Comparison of ENCODE assay signal across 8 cellular contexts in the genomic region with DNA sequence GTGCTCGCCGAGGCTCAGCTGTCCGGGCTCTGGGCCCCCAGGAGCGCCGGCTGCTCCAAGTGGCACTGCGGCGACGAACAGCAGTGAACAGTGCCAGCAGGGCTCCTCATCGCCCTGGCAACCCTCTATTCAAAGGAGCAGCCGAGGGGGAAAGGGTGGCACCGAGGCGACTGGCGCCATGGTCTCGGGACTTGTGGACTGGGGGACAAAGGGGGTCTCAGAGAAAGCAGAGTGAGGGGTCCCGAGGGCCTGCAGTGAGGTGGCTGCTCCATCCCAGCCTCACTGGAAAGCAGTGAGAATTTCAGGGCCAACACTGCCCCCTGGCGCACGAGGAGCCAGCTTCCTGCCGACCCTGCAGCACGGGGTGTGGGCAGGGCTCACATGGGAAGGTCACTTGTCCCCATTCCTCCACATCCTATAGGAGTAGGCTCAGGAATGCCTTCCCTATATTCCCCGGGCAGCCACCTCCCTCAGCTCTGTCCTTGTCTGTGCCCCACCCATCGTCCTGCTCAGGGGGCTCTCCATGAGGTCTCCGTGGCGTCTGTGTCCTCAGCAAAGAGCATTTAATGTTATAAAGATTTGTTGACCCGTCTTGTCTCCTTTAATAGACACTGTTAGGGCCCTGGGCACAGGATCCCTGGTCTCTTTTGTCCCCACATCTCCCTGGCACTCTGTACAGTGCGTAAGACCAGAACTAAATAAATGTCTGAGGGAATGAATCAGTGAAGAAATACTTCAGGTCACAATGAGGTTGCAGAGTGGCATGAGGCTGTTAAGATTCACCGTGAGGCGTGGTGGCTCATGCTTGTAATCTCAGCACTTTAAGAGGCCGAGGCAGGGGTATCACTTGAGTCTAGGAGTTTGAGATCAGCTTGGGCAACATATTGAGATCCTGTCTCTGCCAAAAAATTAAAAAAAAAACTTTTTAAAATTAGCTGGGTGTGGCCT. TPM values are rescaled to one million over a fixed set of nuclear protein-coding genes. Genes with fewer than 3 reads are reported as not detected.
DNase-seq lines count a peak whose midpoint lies in the region; ATAC-seq, FAIRE-seq and TF ChIP-seq lines count a peak whose summit lies in the region.

No MANE protein-coding gene starts in this region.

- H3K9me3 ChIP-seq in mammary epithelial cell (replicated peaks; ENCODE audit: insufficient read depth, low read length) (no peaks in the 10 kb centered on the region), keratinocyte (ENCODE audit: control insufficient read depth, low read depth, low read length) (no peaks in the 10 kb centered on the region)

- peak; percentile 73 for FAIRE-seq in keratinocyte (lab: Jason Lieb, UNC)

- H3K4me2 ChIP-seq in mammary epithelial cell (ENCODE audit: insufficient read depth, low read depth, low read length) (no peak overlapping the region), keratinocyte (ENCODE audit: control insufficient read depth, extremely low read depth, insufficient read depth, low read depth, low read length) (peak overlapping the region; percentile 58)

- POLR2A ChIA-PET in GM10248 (lab: Yijun Ruan, JAX): interaction anchor here (0.6 kb wide), 1 partner anchor 25 kb away, joined by 3 read pairs; no protein-coding TSS in a partner anchor

- intact Hi-C loops in mammary epithelial cell (cut with micrococcal nuclease): loop anchor here (1.0 to 10.0 kb wide), 5 partner anchors 26 to 189 kb away; a partner anchor contains a TSS

- CTCF ChIA-PET in GM10248 (lab: Yijun Ruan, JAX): interaction anchor here (0.9 to 4.9 kb wide), 14 partner anchors 8 to 305 kb away, joined by 3 to 28 read pairs (median 4); a partner anchor contains a TSS
- CTCF ChIA-PET in mammary epithelial cell (lab: Charles Lee; ENCODE audit: low non-redundant PET): interaction anchor here (0.6 to 0.7 kb wide), 2 partner anchors 34 to 39 kb away, joined by 3 to 4 read pairs; no protein-coding TSS in a partner anchor

- TF ChIP-seq CTCF in GM10248 (IDR thresholded peaks at IDR 0.05; ENCODE audit: control extremely low read depth, extremely low read depth, low read depth, missing control alignments) (peak; percentile 80), mammary epithelial cell (conservative IDR thresholded peaks at IDR 0.05 in 1 of 2, IDR thresholded peaks at IDR 0.05 in 1 of 2; ENCODE audit: extremely low read depth in 1 of 2, insufficient read depth in 1 of 2, low read depth in 1 of 2, low read length in 2 of 2) (peak; percentile 62 to 76), keratinocyte (optimal IDR thresholded peaks at IDR 0.05 in 1 of 3, IDR thresholded peaks at IDR 0.05 in 1 of 3, conservative IDR thresholded peaks at IDR 0.05 in 1 of 3; ENCODE audit: extremely low read depth in 1 of 3, insufficient read depth in 2 of 3, low read length in 3 of 3) (peak; percentile 82 to 95 (median 90))

- H3K27me3 ChIP-seq in mammary epithelial cell (ENCODE audit: insufficient read depth, low read length): no peaks in the 10 kb centered on the region
- H3K27me3 ChIP-seq in keratinocyte (ENCODE audit: control insufficient read depth, extremely low read depth, insufficient read depth, low read length): no peaks in the 10 kb centered on the region

- H3K27ac ChIP-seq in mammary epithelial cell (ENCODE audit: insufficient read depth, low read depth, low read length) (no peak overlapping the region), keratinocyte (ENCODE audit: control insufficient read depth, insufficient read depth, low read length) (peak overlapping the region; percentile 50)

- 51% methylated on average over 16 of the region's 28 CpGs for WGBS in mammary epithelial cell (ENCODE audit: low coverage, missing lambda C conversion rate)

- DNase-seq in GM10248 (ENCODE audit: extremely low spot score) (peak; percentile 71), NCI-H1105 (lab: John Stamatoyannopoulos, UW) (peak; percentile 62), UCSD-AML1 (lab: John Stamatoyannopoulos, UW; ENCODE audit: unreplicated experiment) (peak; percentile 74), mammary epithelial cell (peak; percentile 60), keratinocyte (ENCODE audit: low read depth, low spot score) (no peak)
- peak; percentile 80 for DNase-seq in stimulated activated CD4-positive, alpha-beta T cell treated with anti-CD3 and anti-CD28 coated beads, Interleukin-15, amount 100 ng/mL, for 24 hours

- H3K4me3 ChIP-seq in mammary epithelial cell (replicated peaks in 1 of 3; ENCODE audit: insufficient read depth in 1 of 3, low read depth in 2 of 3, low read length in 3 of 3) (no peak overlapping the region), keratinocyte (ENCODE audit: control insufficient read depth in 2 of 3, extremely low read depth in 1 of 3, insufficient read depth in 2 of 3, low read depth in 1 of 3, low read length in 3 of 3) (no peak overlapping the region)

- H4K20me1 ChIP-seq in mammary epithelial cell (ENCODE audit: insufficient read depth, low read length): no peaks in the 10 kb centered on the region
- H4K20me1 ChIP-seq in keratinocyte (ENCODE audit: control insufficient read depth, extremely low read depth, insufficient read depth, low read length): peaks cover 22% of the 10 kb centered on the region

- H3K79me2 ChIP-seq in mammary epithelial cell (ENCODE audit: insufficient read depth, low read length) (peaks cover 33% of the 10 kb centered on the region), keratinocyte (ENCODE audit: control insufficient read depth, insufficient read depth, low read length) (peaks cover 13% of the 10 kb centered on the region)

- H2AFZ ChIP-seq in mammary epithelial cell (ENCODE audit: low read depth, low read length): no peak overlapping the region
- no peak overlapping the region for H2AFZ ChIP-seq in keratinocyte (ENCODE audit: control insufficient read depth, low read length)

- no peak overlapping the region for H3K9ac ChIP-seq in mammary epithelial cell (ENCODE audit: insufficient read depth, low read length)
- peak overlapping the region; percentile 49 for H3K9ac ChIP-seq in keratinocyte (ENCODE audit: control insufficient read depth, extremely low read depth, insufficient read depth, low read length)

- in situ Hi-C loops in mammary epithelial cell (cut with MboI; ENCODE audit: low sequenced_read_pairs in 2 of 2): loop anchor here in 1 of 2 donors (10.0 kb wide), 1 partner anchor 172 kb away; a partner anchor contains a TSS

- ATAC-seq in GM21367 (IDR thresholded peaks at IDR 0.05; ENCODE audit: unreplicated experiment): no peak
- ATAC-seq in GM18858 (IDR thresholded peaks at IDR 0.05; ENCODE audit: unreplicated experiment): no peak

- dilution Hi-C loops in mammary epithelial cell (cut with HindIII; ENCODE audit: low sequenced_read_pairs) (no loop called here), keratinocyte (cut with MboI; ENCODE audit: extremely low pct_ligation_motif_present, low sequenced_read_pairs) (no loop called here)

- H3K4me1 ChIP-seq in mammary epithelial cell (ENCODE audit: insufficient read depth, low read length) (peaks cover 38% of the 10 kb centered on the region), keratinocyte (ENCODE audit: control insufficient read depth, extremely low read depth, insufficient read depth, low read length) (peaks cover 48% of the 10 kb centered on the region)

- BruUV-seq in mammary epithelial cell (replicated peaks; lab: Mats Ljungman, UMichigan): no TSS peak

- peaks cover 4% of the 10 kb centered on the region for H3K36me3 ChIP-seq in mammary epithelial cell (ENCODE audit: insufficient read depth, low read length)
- peaks cover 5 to 17% of the 10 kb centered on the region in 2 experiments for H3K36me3 ChIP-seq in keratinocyte (ENCODE audit: control insufficient read depth in 2 of 2, extremely low read depth in 1 of 2, insufficient read depth in 2 of 2, low read length in 2 of 2)

- H3K9me1 ChIP-seq in keratinocyte (ENCODE audit: control insufficient read depth, extremely low read depth, insufficient read depth, low read length): peaks cover 6% of the 10 kb centered on the region

RNA-seq across cellular contexts. Expression of a gene that starts 26.4 kb away (rescaled TPM):
- total RNA-seq in mammary epithelial cell: 10 to 100 TPM; 21.3 to 26.2 TPM
- 11.3 TPM for polyA plus RNA-seq in mammary epithelial cell
- 1.3 TPM for polyA minus RNA-seq in mammary epithelial cell
- 0.77 to 1.5 TPM (median 1.1 TPM) in 3 replicates for polyA plus RNA-seq in keratinocyte
- 0.19 TPM for polyA plus RNA-seq in keratinocyte (2011; ENCODE audit: low read depth)
- 0.50 and 1.5 TPM in 2 replicates for polyA plus RNA-seq in keratinocyte (2011; cell fraction: cytosol; rRNA removed)
- 1.5 and 2.2 TPM in 2 replicates for polyA plus RNA-seq in keratinocyte (2011; cell fraction: nucleus; rRNA removed)
- 0.89 and 1.6 TPM in 2 replicates for polyA plus RNA-seq in keratinocyte (2012; ENCODE audit: low replicate concordance)
- 0.38 to 0.82 TPM (median 0.53 TPM) in 3 replicates for polyA minus RNA-seq in keratinocyte
- 5.8 TPM for polyA minus RNA-seq in keratinocyte (2011; cell fraction: cytosol; rRNA and poly(A)+ RNA removed)
- 2.2 and 2.8 TPM in 2 replicates for polyA minus RNA-seq in keratinocyte (2011; cell fraction: nucleus; rRNA and poly(A)+ RNA removed)

RNA-seq across cellular contexts. Expression of a gene that starts 40.1 kb away (rescaled TPM):
- total RNA-seq in mammary epithelial cell: 10 to 100 TPM; 19.0 to 21.0 TPM
- polyA plus RNA-seq in mammary epithelial cell (20.8 TPM), keratinocyte (11.2 to 15.2 TPM (median 14.0 TPM) in 3 replicates)
- polyA minus RNA-seq in mammary epithelial cell (30.3 TPM), keratinocyte (10.0 to 18.5 TPM (median 15.1 TPM) in 3 replicates)
- polyA plus RNA-seq in keratinocyte (2011; ENCODE audit: low read depth): 9.7 TPM
- polyA plus RNA-seq in keratinocyte (2011; cell fraction: cytosol; rRNA removed): 11.1 and 13.2 TPM in 2 replicates
- 26.7 and 32.8 TPM in 2 replicates for polyA plus RNA-seq in keratinocyte (2011; cell fraction: nucleus; rRNA removed)
- polyA plus RNA-seq in keratinocyte (2012; ENCODE audit: low replicate concordance): 16.3 and 24.1 TPM in 2 replicates
- polyA minus RNA-seq in keratinocyte (2011; cell fraction: cytosol; rRNA and poly(A)+ RNA removed): 22.1 TPM
- polyA minus RNA-seq in keratinocyte (2011; cell fraction: nucleus; rRNA and poly(A)+ RNA removed): 15.6 and 17.7 TPM in 2 replicates
